In the genomic region with DNA sequence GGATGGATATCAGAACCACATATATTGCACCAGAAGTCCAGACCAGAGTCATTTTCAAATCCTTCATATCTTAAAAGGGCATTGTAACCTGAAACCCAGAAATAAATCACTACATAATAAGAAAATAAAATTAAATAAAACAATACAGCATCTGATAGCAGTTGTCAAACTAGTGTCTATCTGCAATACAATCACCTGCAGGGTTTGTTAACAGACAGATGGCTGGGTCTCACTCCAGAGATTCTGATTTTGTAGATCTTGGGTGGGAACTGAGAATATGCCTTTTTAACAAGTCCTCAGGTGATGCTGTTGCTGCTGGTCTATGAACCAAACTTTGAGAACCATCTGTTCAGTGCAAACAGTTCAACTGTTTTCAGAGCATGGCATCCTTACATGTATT, we compare ENCODE assay signal across 26 cellular contexts. TPM values are rescaled to one million over a fixed set of nuclear protein-coding genes. Genes with fewer than 3 reads are reported as not detected.
DNase-seq lines count a peak whose midpoint lies in the region; ATAC-seq, FAIRE-seq and TF ChIP-seq lines count a peak whose summit lies in the region.
"Had no signal": no experiment of that assay in that cellular context is flagged by ENCODE, and none has a peak within 500 bp of the region (broad histone marks: within the 10 kb centered on the region; RNA-seq: fewer than 3 reads in every experiment).

No MANE protein-coding gene starts in this region.

- no peak for ATAC-seq in GM19324 (IDR thresholded peaks at IDR 0.05; ENCODE audit: low FRiP score, unreplicated experiment)
- ATAC-seq in HG02970 (IDR thresholded peaks at IDR 0.05; ENCODE audit: low FRiP score, unreplicated experiment): no peak
- ATAC-seq: GM12878 had no signal

- no peak overlapping the region for H3K27ac ChIP-seq in caudate nucleus (ENCODE audit: low read depth, low read length)
- H3K27ac ChIP-seq: BLaER1 had no signal

- FAIRE-seq in H54 (lab: Jason Lieb, UNC): peak; percentile 11
- FAIRE-seq: A204.1, GM12878, GM12892, GM18507 had no signal

- DNase-seq in H54 (ENCODE audit: insufficient read length, low spot score) (no peak), NCI-H2171 (lab: John Stamatoyannopoulos, UW) (peak; percentile 4), SK-N-DZ (ENCODE audit: low spot score) (peak; percentile 44), caudate nucleus (lab: John Stamatoyannopoulos, UW) (no peak)
- DNase-seq: 8988T; ACHN; BE2C; C1 segment of cervical spinal cord; CD4-positive, alpha-beta memory T cell; CD4-positive, CD25-positive, alpha-beta regulatory T cell; CD8-positive, alpha-beta memory T cell; COR-L47; DMS 273 treated with DMSO at 0.1 percent for 48 hours; DMS153; DMS53; DMS79; DND-41; EL; GDM1 had no signal

- TF ChIP-seq POLR2A in H54 (IDR thresholded peaks at IDR 0.05; ENCODE audit: low read depth, low read length): no peak

RNA-seq across cellular contexts. Expression of a gene that starts 37.6 kb away (rescaled TPM):
- polyA plus RNA-seq in SK-N-DZ (2014; cell fraction: cytosol; rRNA removed): 1,359 and 1,419 TPM in 2 replicates
- 799 and 1,017 TPM in 2 replicates for polyA plus RNA-seq in SK-N-DZ (2014; cell fraction: nucleus; rRNA removed)

RNA-seq across cellular contexts. Expression of a gene that starts 50.5 kb away (rescaled TPM):
- polyA plus RNA-seq in SK-N-DZ (2014; cell fraction: cytosol; rRNA removed): 1,252 and 1,346 TPM in 2 replicates
- polyA plus RNA-seq in SK-N-DZ (2014; cell fraction: nucleus; rRNA removed): 456 and 674 TPM in 2 replicates

RNA-seq across cellular contexts. Expression of a gene that starts 56.0 kb away (rescaled TPM):
- polyA plus RNA-seq in SK-N-DZ (2014; cell fraction: cytosol; rRNA removed): 33.0 and 37.0 TPM in 2 replicates
- 31.9 and 52.7 TPM in 2 replicates for polyA plus RNA-seq in SK-N-DZ (2014; cell fraction: nucleus; rRNA removed)

RNA-seq across cellular contexts. Expression of a gene that starts 56.5 kb away (rescaled TPM):
- polyA plus RNA-seq in SK-N-DZ (2014; cell fraction: cytosol; rRNA removed): 119 and 126 TPM in 2 replicates
- polyA plus RNA-seq in SK-N-DZ (2014; cell fraction: nucleus; rRNA removed): 74.4 and 99.1 TPM in 2 replicates

Comparison
In these comparisons a context has a peak if more than half of its experiments do, and no peak if none do; other contexts are left out.
1. DNase-seq: peak in NCI-H2171 (single experiment) and SK-N-DZ (single experiment); none in H54 (single experiment) and caudate nucleus (0 of 61).